Comparison of ENCODE assay signal across 8 cellular contexts in the genomic region with DNA sequence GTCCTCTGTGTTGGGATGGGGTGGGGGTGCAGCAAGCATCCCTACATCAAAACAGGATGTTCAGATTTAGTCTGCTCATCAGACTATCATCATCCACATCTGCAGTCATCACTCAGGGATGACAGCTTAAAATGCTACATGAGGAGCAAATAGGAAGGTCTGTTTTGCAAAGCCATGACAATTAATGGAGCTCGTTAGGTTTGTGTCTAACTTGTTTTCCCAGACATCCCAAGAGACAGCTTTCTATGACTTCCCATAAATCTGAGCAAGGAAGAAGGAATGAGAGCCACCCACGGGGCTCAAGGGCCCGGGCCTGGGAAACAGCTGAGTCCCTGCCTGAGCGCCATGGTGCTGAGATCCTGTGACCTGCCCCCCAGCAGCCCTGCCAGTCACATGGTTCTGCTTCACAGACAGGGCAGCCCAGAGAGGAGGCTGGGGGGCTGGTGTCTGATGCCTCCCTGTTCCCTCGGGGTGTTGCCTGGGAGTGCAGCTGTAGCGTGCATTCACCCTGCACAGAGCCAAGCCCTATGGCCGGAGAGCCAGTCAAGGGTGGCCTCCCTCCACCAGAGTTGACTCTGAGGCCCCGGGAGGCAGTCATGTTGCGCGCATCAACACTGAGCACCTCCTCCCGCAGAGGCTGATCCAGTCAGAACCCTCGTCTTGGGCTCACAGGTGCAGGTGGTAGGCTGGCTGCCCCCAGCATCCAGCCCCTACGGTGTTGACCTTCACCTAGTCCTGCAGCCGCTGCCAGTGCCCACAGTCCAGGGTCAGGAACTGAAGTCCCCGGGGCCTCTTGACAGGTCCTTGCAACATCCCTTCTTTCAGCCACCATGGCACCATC. TPM values are rescaled to one million over a fixed set of nuclear protein-coding genes. Genes with fewer than 3 reads are reported as not detected.
DNase-seq lines count a peak whose midpoint lies in the region; ATAC-seq lines count a peak whose summit lies in the region.
"Had no signal": no experiment of that assay in that cellular context is flagged by ENCODE, and none has a peak within 500 bp of the region (broad histone marks: within the 10 kb centered on the region; RNA-seq: fewer than 3 reads in every experiment).

No MANE protein-coding gene starts in this region.

- H3K9ac ChIP-seq in trophoblast cell (ENCODE audit: low read length), result no peak overlapping the region

- WGBS in trophoblast cell (ENCODE audit: extremely low coverage, insufficient coverage, insufficient read length), result no CpG with 5 or more reads among the region's 15 CpGs

- peak overlapping the region; percentile 53 for H2BK12ac ChIP-seq in trophoblast cell (ENCODE audit: low read length)

- peak overlapping the region; percentile 60 for H3K18ac ChIP-seq in trophoblast cell (ENCODE audit: low read length)

- peak overlapping the region; percentile 72 for H4K91ac ChIP-seq in trophoblast cell (ENCODE audit: low read depth, low read length)

- H3K79me1 ChIP-seq in trophoblast cell (ENCODE audit: low read length), result peaks cover 13% of the 10 kb centered on the region

- no peak for ATAC-seq in HG03520 (IDR thresholded peaks at IDR 0.05; ENCODE audit: unreplicated experiment)

- peak overlapping the region; percentile 34 for H3K4ac ChIP-seq in trophoblast cell (ENCODE audit: low read depth, low read length)

- peaks cover 6% of the 10 kb centered on the region for H3K9me3 ChIP-seq in trophoblast cell (ENCODE audit: insufficient read depth, low read depth, low read length)
- H3K9me3 ChIP-seq: neutrophil had no signal

- peak overlapping the region; percentile 49 for H3K14ac ChIP-seq in trophoblast cell (ENCODE audit: low read length)

- H3K4me1 ChIP-seq in trophoblast cell (ENCODE audit: control insufficient read depth in 1 of 2, insufficient read depth in 2 of 2, low read length in 2 of 2), result peaks cover 14% of the 10 kb centered on the region in 2 experiments

- H3K36me3 ChIP-seq in trophoblast cell (ENCODE audit: control insufficient read depth in 1 of 2, insufficient read depth in 2 of 2, low read length in 2 of 2), result peaks cover 75 to 81% of the 10 kb centered on the region in 2 experiments

- H3K79me2 ChIP-seq in trophoblast cell (ENCODE audit: control insufficient read depth, insufficient read depth, low read length, poor library complexity), result no peaks in the 10 kb centered on the region

- H4K8ac ChIP-seq in trophoblast cell (ENCODE audit: low read depth, low read length), result peak overlapping the region; percentile 66

- H3K27ac ChIP-seq in trophoblast cell (ENCODE audit: low read depth, low read length), result peak overlapping the region; percentile 10
- H3K27ac ChIP-seq: neutrophil had no signal

- no peaks in the 10 kb centered on the region for H3K27me3 ChIP-seq in trophoblast cell (ENCODE audit: insufficient read depth, low read length)
- H3K27me3 ChIP-seq: neutrophil had no signal

- DNase-seq in LHCN-M2 (ENCODE audit: low read depth), result peak; percentile 73
- DNase-seq in brain pericyte (ENCODE audit: low read depth, low spot score), result peak; percentile 53
- peak in 1 of 2 donors; percentile 45 for DNase-seq in trophoblast cell
- no peak for DNase-seq in NCI-H2107 treated with DMSO at 0.1 percent for 48 hours (lab: John Stamatoyannopoulos, UW; ENCODE audit: unreplicated experiment)
- no peak for DNase-seq in NCI-H345 (lab: John Stamatoyannopoulos, UW)
- DNase-seq: activated CD8-positive, alpha-beta memory T cell treated with anti-CD3 and anti-CD28 coated beads, Interleukin-2, amount 50 U/mL, for 48 hours had no signal

- H2BK5ac ChIP-seq in trophoblast cell (ENCODE audit: low read depth, low read length, poor library complexity), result peak overlapping the region; percentile 12

- H3K4me3 ChIP-seq in trophoblast cell (ENCODE audit: low read depth, low read length), result no peak overlapping the region

- no peak overlapping the region for H4K12ac ChIP-seq in trophoblast cell (ENCODE audit: low read depth, low read length)

- H2BK120ac ChIP-seq in trophoblast cell (ENCODE audit: insufficient read depth, low read length, poor library complexity), result peak overlapping the region; percentile 36

- H2AK5ac ChIP-seq in trophoblast cell (ENCODE audit: low read length), result peak overlapping the region; percentile 32

- H3K4me2 ChIP-seq in trophoblast cell (ENCODE audit: low read length), result no peak overlapping the region

- H2AFZ ChIP-seq in trophoblast cell (ENCODE audit: insufficient read depth, low read length, poor library complexity), result no peak overlapping the region

- no peak overlapping the region for H3K23ac ChIP-seq in trophoblast cell (ENCODE audit: low read length)

RNA-seq across cellular contexts. Expression of gene DERL3, which starts 12.1 kb away (rescaled TPM):
- 0.23 TPM in 1 of 2 replicates, not detected in the other for total RNA-seq in LHCN-M2 (2014; rRNA removed)
- 0.68 TPM for polyA plus RNA-seq in LHCN-M2 (2012)
- polyA plus RNA-seq in trophoblast cell (2013), result 1.1 and 1.7 TPM in 2 replicates

RNA-seq across cellular contexts. Expression of gene SLC2A11, which starts 30.9 kb away (rescaled TPM):
- 6.5 and 8.6 TPM in 2 replicates for total RNA-seq in LHCN-M2 (2014; rRNA removed)
- 7.8 TPM for polyA plus RNA-seq in LHCN-M2 (2012)
- polyA plus RNA-seq in trophoblast cell (2013), result 13.0 and 13.3 TPM in 2 replicates

RNA-seq across cellular contexts. Expression of gene SMARCB1, which starts 40.0 kb away (rescaled TPM):
- total RNA-seq in LHCN-M2 (2014; rRNA removed), result 77.1 and 90.0 TPM in 2 replicates
- 194 TPM for polyA plus RNA-seq in LHCN-M2 (2012)
- 69.1 and 71.9 TPM in 2 replicates for polyA plus RNA-seq in trophoblast cell (2013)

RNA-seq across cellular contexts. Expression of gene MMP11, which starts 54.1 kb away (rescaled TPM):
- 5.5 and 7.1 TPM in 2 replicates for total RNA-seq in LHCN-M2 (2014; rRNA removed)
- 13.1 TPM for polyA plus RNA-seq in LHCN-M2 (2012)
- 3.2 and 3.6 TPM in 2 replicates for polyA plus RNA-seq in trophoblast cell (2013)

RNA-seq across cellular contexts. Expression of gene CHCHD10, which starts 59.0 kb away (rescaled TPM):
- total RNA-seq in LHCN-M2 (2014; rRNA removed), result 0.19 and 0.46 TPM in 2 replicates
- 75.6 TPM for polyA plus RNA-seq in LHCN-M2 (2012)
- polyA plus RNA-seq in trophoblast cell (2013), result 50.2 and 52.6 TPM in 2 replicates

Comparison
In these comparisons a context has a peak if more than half of its experiments do, and no peak if none do; other contexts are left out.
1. DNase-seq: peak in LHCN-M2 (single experiment) and brain pericyte (single experiment); none in NCI-H2107 treated with DMSO at 0.1 percent for 48 hours (single experiment) and NCI-H345 (single experiment).